In the genomic region with DNA sequence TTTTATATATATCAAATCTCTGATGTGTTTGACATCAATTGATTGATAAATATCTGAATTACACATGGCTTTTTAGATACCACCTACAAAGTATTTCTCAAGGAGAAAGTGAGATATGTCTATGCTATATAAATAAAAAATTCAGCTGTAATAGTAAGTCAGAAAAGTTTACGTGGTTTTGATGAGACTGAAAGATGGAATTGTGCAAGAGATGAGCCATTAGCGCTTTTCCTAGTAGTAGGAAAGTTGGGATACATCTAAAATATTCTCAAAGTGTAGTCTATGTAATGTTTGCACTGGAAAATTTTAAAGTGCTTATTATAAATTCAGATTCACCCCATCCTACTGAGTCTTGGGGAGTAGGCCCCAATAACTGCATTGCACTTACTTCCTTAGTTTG, we compare ENCODE assay signal across 7 cellular contexts. TPM values are rescaled to one million over a fixed set of nuclear protein-coding genes. Genes with fewer than 3 reads are reported as not detected.
"Had no signal": no experiment of that assay in that cellular context is flagged by ENCODE, and none has a peak within 500 bp of the region (broad histone marks: within the 10 kb centered on the region; RNA-seq: fewer than 3 reads in every experiment).

No MANE protein-coding gene starts in this region.

- DNase-seq: KBM-7, KG1 had no signal

- H3K27ac ChIP-seq: HL-60, KMS-11 had no signal

- H3K4me3 ChIP-seq: K562 had no signal

- H3K9ac ChIP-seq: KMS-11 had no signal

- H3K4me2 ChIP-seq: KMS-11 had no signal

- ATAC-seq: HepG2, K562 had no signal

RNA-seq across cellular contexts. Expression of gene SGIP1, which starts 49.1 kb away (rescaled TPM):
- total RNA-seq: HepG2, HT-29 had no signal
- polyA plus RNA-seq: HepG2 had no signal
